12 cellular contexts compared by ENCODE assay signal in the genomic region with DNA sequence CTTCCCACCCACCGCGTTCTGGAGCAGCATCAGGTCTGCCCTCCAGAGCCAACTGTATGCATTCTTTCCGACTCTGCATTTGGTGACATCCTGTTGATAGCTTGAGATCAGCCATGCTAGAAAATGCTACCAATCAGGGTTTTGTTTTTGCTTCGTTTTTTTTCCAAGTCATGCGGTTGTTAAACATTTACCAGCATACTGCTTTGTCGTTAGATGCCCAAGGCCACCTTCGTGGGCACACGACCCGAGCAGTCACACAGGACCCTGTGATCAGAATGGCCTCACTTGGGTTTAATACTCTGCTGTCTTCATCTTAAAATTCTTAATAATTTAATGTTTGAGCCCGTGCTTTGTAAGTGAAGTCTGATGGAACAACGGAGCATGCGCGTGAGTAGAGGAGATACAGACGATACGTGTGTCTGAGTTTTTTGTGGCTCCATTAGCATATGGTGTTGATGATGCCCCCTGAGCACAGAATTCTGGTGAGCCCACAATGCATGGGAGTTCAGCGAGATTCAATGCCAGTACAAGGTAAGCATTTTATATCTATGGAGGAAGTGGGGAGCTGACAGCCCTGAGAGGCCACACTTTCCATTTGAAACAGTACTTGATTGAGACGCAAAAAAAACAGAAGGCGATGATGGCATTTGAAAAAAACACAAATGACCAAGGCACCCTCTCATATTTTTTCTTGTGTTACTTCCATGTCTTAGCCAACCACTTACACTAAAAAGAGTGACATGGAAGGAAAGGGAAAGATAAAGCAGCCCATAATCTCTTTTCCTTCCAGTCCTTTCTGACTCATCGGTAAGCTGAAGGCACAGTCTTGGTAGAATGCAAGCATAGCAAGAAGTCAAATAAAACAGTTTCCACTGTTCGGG.
DNase-seq lines count a peak whose midpoint lies in the region; TF ChIP-seq lines count a peak whose summit lies in the region.
"Had no signal": no experiment of that assay in that cellular context is flagged by ENCODE, and none has a peak within 500 bp of the region (broad histone marks: within the 10 kb centered on the region; RNA-seq: fewer than 3 reads in every experiment).

No MANE protein-coding gene starts in this region.

- peaks cover 59% of the 10 kb centered on the region for H3K27me3 Mint-ChIP-seq in activated T-cell treated with anti-CD3 and anti-CD28 coated beads, Interleukin-2, amount 50 U/mL, for 24 hours

- no peaks in the 10 kb centered on the region for H3K79me2 ChIP-seq in Loucy (ENCODE audit: insufficient read depth, low read length)

- H3K36me3 Mint-ChIP-seq in activated T-cell treated with anti-CD3 and anti-CD28 coated beads, Interleukin-2, amount 50 U/mL, for 24 hours (ENCODE audit: low read depth) = no peaks in the 10 kb centered on the region

- TF ChIP-seq POLR2A in suprapubic skin (IDR thresholded peaks at IDR 0.05) = no peak
- TF ChIP-seq POLR2A in transverse colon (IDR thresholded peaks at IDR 0.05) = no peak

- no peak overlapping the region for H2AFZ ChIP-seq in Loucy (ENCODE audit: low read length)

- H3F3A ChIP-seq in Loucy (ENCODE audit: low read depth) = peaks cover 27% of the 10 kb centered on the region

- H3K9me3 ChIP-seq in Loucy (ENCODE audit: insufficient read depth, low read depth, low read length) (no peaks in the 10 kb centered on the region), suprapubic skin (no peaks in the 10 kb centered on the region), transverse colon (no peaks in the 10 kb centered on the region)
- H3K9me3 ChIP-seq: thyroid gland had no signal

- H4K20me1 ChIP-seq in Loucy (ENCODE audit: insufficient read depth, low read length, poor library complexity, severe bottlenecking) = no peaks in the 10 kb centered on the region

- peak overlapping the region; percentile 82 for H3K4me2 ChIP-seq in Loucy (ENCODE audit: low read depth, low read length, poor library complexity, severe bottlenecking)

- H3K36me3 ChIP-seq in Loucy (ENCODE audit: insufficient read depth, low read length) = no peaks in the 10 kb centered on the region
- H3K36me3 ChIP-seq in suprapubic skin = no peaks in the 10 kb centered on the region
- no peaks in the 10 kb centered on the region for H3K36me3 ChIP-seq in transverse colon
- H3K36me3 ChIP-seq: thyroid gland had no signal

- H3K4me3 ChIP-seq in Loucy (ENCODE audit: low read length, poor library complexity, severe bottlenecking) (peak overlapping the region; percentile 16), fibroblast of the aortic adventitia (ENCODE audit: low read depth, low read length) (no peak overlapping the region), suprapubic skin (no peak overlapping the region), transverse colon (no peak overlapping the region)
- H3K4me3 ChIP-seq: thyroid gland had no signal

- DNase-seq in ACHN (peak; percentile 42), fibroblast of the aortic adventitia (ENCODE audit: low read depth) (peak; percentile 45), nucleus accumbens (lab: John Stamatoyannopoulos, UW) (no peak), suprapubic skin (ENCODE audit: low spot score in 2 of 2) (no peak), NCI-H2029 (lab: John Stamatoyannopoulos, UW) (no peak), transverse colon (no peak)
- DNase-seq in activated T-cell treated with anti-CD3 and anti-CD28 coated beads, Interleukin-2, amount 50 U/mL, for 24 hours = peak; percentile 53
- DNase-seq: COR-L47, midbrain had no signal

- H3K9ac ChIP-seq in Loucy (ENCODE audit: low read depth, low read length, poor library complexity, severe bottlenecking) = peak overlapping the region; percentile 78

- H3K4me3 Mint-ChIP-seq in activated T-cell treated with anti-CD3 and anti-CD28 coated beads, Interleukin-2, amount 50 U/mL, for 24 hours = peak overlapping the region; percentile 50

- no peaks in the 10 kb centered on the region for H3K9me2 ChIP-seq in Loucy (replicated peaks; ENCODE audit: low read depth, low read length)

- H3K4me1 ChIP-seq in Loucy (ENCODE audit: insufficient read depth, low read length, poor library complexity, severe bottlenecking) (peaks cover 81% of the 10 kb centered on the region), suprapubic skin (no peaks in the 10 kb centered on the region), transverse colon (peaks cover 0 to 9% (median 4%) of the 10 kb centered on the region in 4 donors)

- 75% methylated on average over 20 of the region's 20 CpGs for WGBS in suprapubic skin
- WGBS in transverse colon (ENCODE audit: low coverage in 1 of 2), 2 donors = 32 to 54% methylated on average over 3 to 20 of the region's 20 CpGs

- H3K4me1 Mint-ChIP-seq in activated T-cell treated with anti-CD3 and anti-CD28 coated beads, Interleukin-2, amount 50 U/mL, for 24 hours (ENCODE audit: low read depth) = peaks cover 59% of the 10 kb centered on the region

- TF ChIP-seq CTCF in Loucy (conservative IDR thresholded peaks at IDR 0.05; ENCODE audit: low read length) = no peak
- no peak for TF ChIP-seq CTCF in fibroblast of the aortic adventitia (IDR thresholded peaks at IDR 0.05; ENCODE audit: insufficient read depth, low read length)
- no peak for TF ChIP-seq CTCF in suprapubic skin (IDR thresholded peaks at IDR 0.05)
- no peak for TF ChIP-seq CTCF in transverse colon (IDR thresholded peaks at IDR 0.05)

- H3K27me3 ChIP-seq in Loucy (ENCODE audit: insufficient read depth, low read length, poor library complexity, severe bottlenecking) = no peaks in the 10 kb centered on the region
- no peaks in the 10 kb centered on the region for H3K27me3 ChIP-seq in suprapubic skin
- no peaks in the 10 kb centered on the region for H3K27me3 ChIP-seq in transverse colon
- H3K27me3 ChIP-seq: thyroid gland had no signal

- in situ Hi-C loops in ACHN (cut with HindIII; ENCODE audit: low pct_ligation_motif_present, low pct_unique_long_range_greater_than_20kb, low sequenced_read_pairs) = no loop called here
- in situ Hi-C loops in transverse colon (cut with MboI; ENCODE audit: low pct_ligation_motif_present in 1 of 4, low pct_unique_long_range_greater_than_20kb in 1 of 4, low sequenced_read_pairs in 3 of 4) = no loop called here

- intact Hi-C loops in transverse colon (cut with DNase I; ENCODE audit: low total_unique reads) = no loop called here

- TF ChIP-seq EP300 in suprapubic skin (IDR thresholded peaks at IDR 0.05) (no peak), transverse colon (IDR thresholded peaks at IDR 0.05; ENCODE audit: low read depth) (no peak)

- H3K27ac ChIP-seq in suprapubic skin (no peak overlapping the region), transverse colon (no peak overlapping the region)
- H3K27ac ChIP-seq: HL-60, thyroid gland had no signal

- peak overlapping the region; percentile 89 for H3K27ac Mint-ChIP-seq in activated T-cell treated with anti-CD3 and anti-CD28 coated beads, Interleukin-2, amount 50 U/mL, for 24 hours

- peaks cover 4% of the 10 kb centered on the region for H3K9me3 Mint-ChIP-seq in activated T-cell treated with anti-CD3 and anti-CD28 coated beads, Interleukin-2, amount 50 U/mL, for 24 hours

Comparison
In these comparisons a context has a peak if more than half of its experiments do, and no peak if none do; other contexts are left out.
1. DNase-seq: peak in ACHN (single experiment), activated T-cell treated with anti-CD3 and anti-CD28 coated beads, Interleukin-2, amount 50 U/mL, for 24 hours (single experiment) and fibroblast of the aortic adventitia (single experiment); none in nucleus accumbens (0 of 56), suprapubic skin (0 of 2), NCI-H2029 (single experiment) and transverse colon (single experiment).